Comparison of ENCODE assay signal across 10 cellular contexts in the genomic region with DNA sequence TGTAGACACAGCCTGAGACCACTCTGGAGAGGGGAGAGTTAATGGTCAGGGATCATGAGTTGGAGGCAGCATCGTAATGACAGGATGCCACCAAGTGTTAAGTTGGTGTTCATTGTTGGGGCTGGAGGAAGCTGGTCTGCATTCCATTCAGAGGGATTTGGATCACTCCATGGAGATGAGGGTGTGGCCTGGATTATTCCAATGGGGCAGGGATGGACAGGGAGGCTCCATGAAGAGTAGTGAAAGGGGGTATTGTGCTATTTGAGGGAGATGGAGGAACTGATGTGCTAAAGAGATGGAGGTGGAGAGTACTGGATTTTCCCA. TPM values are rescaled to one million over a fixed set of nuclear protein-coding genes. Genes with fewer than 3 reads are reported as not detected.
A peak's percentile ranks its signal among the peaks of the same experiment; 100 is the strongest.
DNase-seq lines count a peak whose midpoint lies in the region; ATAC-seq and TF ChIP-seq lines count a peak whose summit lies in the region.
"Had no signal": no experiment of that assay in that cellular context is flagged by ENCODE, and none has a peak within 500 bp of the region (broad histone marks: within the 10 kb centered on the region; RNA-seq: fewer than 3 reads in every experiment).

No MANE protein-coding gene starts in this region.

- H3K27ac Mint-ChIP-seq in brain: peak overlapping the region; percentile 64 to 93 (median 81)

- TF ChIP-seq CTCF in HCT116 (IDR thresholded peaks at IDR 0.05 in 2 of 3, conservative IDR thresholded peaks at IDR 0.05 in 1 of 3; ENCODE audit: borderline replicate concordance in 1 of 3, insufficient read depth in 1 of 3, low read depth in 2 of 3, low read length in 2 of 3) (no peak), brain (conservative IDR thresholded peaks at IDR 0.05) (no peak), dorsolateral prefrontal cortex (IDR thresholded peaks at IDR 0.05 in 54 of 56, conservative IDR thresholded peaks at IDR 0.05 in 2 of 56; ENCODE audit: low read depth in 1 of 56, partially characterized antibody in 56 of 56) (no peak)

- no peaks in the 10 kb centered on the region for H3K79me2 ChIP-seq in HCT116 (ENCODE audit: insufficient read depth, low read length)

- H4K20me1 ChIP-seq in HCT116 (ENCODE audit: insufficient read depth): no peaks in the 10 kb centered on the region

- no peaks in the 10 kb centered on the region for H3K9me2 ChIP-seq in HCT116 (ENCODE audit: insufficient read depth)

- TF ChIP-seq RAD21 in HCT116 (IDR thresholded peaks at IDR 0.05; ENCODE audit: low read depth): peak; percentile 25; the same call in 1 of the 2 replicates

- H3K4me2 ChIP-seq in HCT116 (ENCODE audit: low read length): peak overlapping the region; percentile 39

- H3K36me3 ChIP-seq in HCT116 (ENCODE audit: control insufficient read depth in 1 of 2, insufficient read depth in 2 of 2, low read length in 2 of 2): peaks cover 3 to 27% of the 10 kb centered on the region in 2 experiments; a peak in 2 of 4 replicates

- H3K27me3 Mint-ChIP-seq in brain: no peaks in the 10 kb centered on the region

- intact Hi-C loops in HCT116 (cut with micrococcal nuclease): no loop called here
- intact Hi-C loops in left colon (cut with DNase I, micrococcal nuclease): no loop called here
- intact Hi-C loops in dorsolateral prefrontal cortex (cut with DNase I): no loop called here

- H3K4me1 Mint-ChIP-seq in brain: peaks cover 18% of the 10 kb centered on the region

- DNase-seq in AG20443 (ENCODE audit: low spot score): peak; percentile 92
- DNase-seq in HCT116 (ENCODE audit: low read depth, low spot score): no peak
- DNase-seq in left colon: no peak
- DNase-seq in cortex of kidney (lab: John Stamatoyannopoulos, UW): no peak
- DNase-seq in dorsolateral prefrontal cortex: no peak
- no peak for DNase-seq in HuH-7 (ENCODE audit: low spot score)
- DNase-seq: GDM1, stomach had no signal

- peak; percentile 72 for ATAC-seq in HCT116
- peak; percentile 40 for ATAC-seq in left colon
- no peak for ATAC-seq in HG03565 (IDR thresholded peaks at IDR 0.05; ENCODE audit: unreplicated experiment)

- RAD21 ChIA-PET in HCT116 (lab: Charles Lee; ENCODE audit: low non-redundant PET in 1 of 2, low total read pairs in 2 of 2, uncharacterized antibody in 2 of 2, unreplicated experiment in 2 of 2): no interaction called here

- H3K9me3 ChIP-seq in HCT116 (ENCODE audit: control insufficient read depth in 1 of 2, insufficient read depth in 1 of 2, low read depth in 1 of 2, low read length in 2 of 2): no peaks in the 10 kb centered on the region
- H3K9me3 ChIP-seq: stomach had no signal

- peak overlapping the region; percentile 1; the same call in 1 of the 2 replicates for H3K27ac ChIP-seq in HCT116 (ENCODE audit: low read depth, low read length)
- peak overlapping the region in 1 of 59 donors; percentile 53 for H3K27ac ChIP-seq in dorsolateral prefrontal cortex
- H3K27ac ChIP-seq: stomach had no signal

- H3K27me3 ChIP-seq in HCT116 (ENCODE audit: insufficient read depth, low read length) (no peaks in the 10 kb centered on the region), dorsolateral prefrontal cortex (no peaks in the 10 kb centered on the region)

- peaks cover 0 to 2% (median 0%) of the 10 kb centered on the region in 5 experiments for H3K9me3 Mint-ChIP-seq in brain

- H3K4me3 Mint-ChIP-seq in brain: peak overlapping the region; percentile 3 to 57 (median 10)

- no peak for TF ChIP-seq POLR2A in HCT116 (IDR thresholded peaks at IDR 0.05; ENCODE audit: borderline replicate concordance, extremely low read depth, insufficient read depth, insufficient read length)

- CTCF ChIA-PET in HCT116 (lab: Charles Lee): no interaction called here

- POLR2A ChIA-PET in HCT116 (lab: Charles Lee): no interaction called here

- peaks cover 7 to 18% of the 10 kb centered on the region in 2 experiments; a peak in 3 of 4 replicates for H3K4me1 ChIP-seq in HCT116 (ENCODE audit: control insufficient read depth in 1 of 2, insufficient read depth in 2 of 2, low read length in 2 of 2)

- H3K4me3 ChIP-seq in HCT116 (replicated peaks in 1 of 2; ENCODE audit: low read depth in 1 of 2, low read length in 2 of 2): no peak overlapping the region
- no peak overlapping the region for H3K4me3 ChIP-seq in dorsolateral prefrontal cortex
- H3K4me3 ChIP-seq: stomach had no signal

- no peak overlapping the region for H2AFZ ChIP-seq in HCT116 (ENCODE audit: low read depth, low read length, poor library complexity, severe bottlenecking)

- peaks cover 23% of the 10 kb centered on the region for H3K36me3 Mint-ChIP-seq in brain

- no peak overlapping the region for H3K9ac ChIP-seq in HCT116 (ENCODE audit: low read length)

- no TSS peak for BruUV-seq in HCT116 (replicated peaks; lab: Mats Ljungman, UMichigan)

TF ChIP-seq in HCT116, 20 proteins besides CTCF, POLR2A, EP300 and RAD21:
- no peak for TF ChIP-seq POLR2AphosphoS5 (IDR thresholded peaks at IDR 0.05; ENCODE audit: low read depth, low read length)
- TF ChIP-seq, protein P1, sequence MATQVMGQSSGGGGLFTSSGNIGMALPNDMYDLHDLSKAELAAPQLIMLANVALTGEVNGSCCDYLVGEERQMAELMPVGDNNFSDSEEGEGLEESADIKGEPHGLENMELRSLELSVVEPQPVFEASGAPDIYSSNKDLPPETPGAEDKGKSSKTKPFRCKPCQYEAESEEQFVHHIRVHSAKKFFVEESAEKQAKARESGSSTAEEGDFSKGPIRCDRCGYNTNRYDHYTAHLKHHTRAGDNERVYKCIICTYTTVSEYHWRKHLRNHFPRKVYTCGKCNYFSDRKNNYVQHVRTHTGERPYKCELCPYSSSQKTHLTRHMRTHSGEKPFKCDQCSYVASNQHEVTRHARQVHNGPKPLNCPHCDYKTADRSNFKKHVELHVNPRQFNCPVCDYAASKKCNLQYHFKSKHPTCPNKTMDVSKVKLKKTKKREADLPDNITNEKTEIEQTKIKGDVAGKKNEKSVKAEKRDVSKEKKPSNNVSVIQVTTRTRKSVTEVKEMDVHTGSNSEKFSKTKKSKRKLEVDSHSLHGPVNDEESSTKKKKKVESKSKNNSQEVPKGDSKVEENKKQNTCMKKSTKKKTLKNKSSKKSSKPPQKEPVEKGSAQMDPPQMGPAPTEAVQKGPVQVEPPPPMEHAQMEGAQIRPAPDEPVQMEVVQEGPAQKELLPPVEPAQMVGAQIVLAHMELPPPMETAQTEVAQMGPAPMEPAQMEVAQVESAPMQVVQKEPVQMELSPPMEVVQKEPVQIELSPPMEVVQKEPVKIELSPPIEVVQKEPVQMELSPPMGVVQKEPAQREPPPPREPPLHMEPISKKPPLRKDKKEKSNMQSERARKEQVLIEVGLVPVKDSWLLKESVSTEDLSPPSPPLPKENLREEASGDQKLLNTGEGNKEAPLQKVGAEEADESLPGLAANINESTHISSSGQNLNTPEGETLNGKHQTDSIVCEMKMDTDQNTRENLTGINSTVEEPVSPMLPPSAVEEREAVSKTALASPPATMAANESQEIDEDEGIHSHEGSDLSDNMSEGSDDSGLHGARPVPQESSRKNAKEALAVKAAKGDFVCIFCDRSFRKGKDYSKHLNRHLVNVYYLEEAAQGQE (IDR thresholded peaks at IDR 0.05; ENCODE audit: low read depth): no peak
- no peak for TF ChIP-seq ZFX (IDR thresholded peaks at IDR 0.05)

RNA-seq across cellular contexts. Expression of a gene that starts 1.1 kb away (rescaled TPM):
- 18.2 TPM for total RNA-seq in HCT116 (2021; ENCODE audit: unreplicated experiment)
- polyA plus RNA-seq in HCT116 (2012): 7.2 and 11.4 TPM in 2 replicates
- 1.1 TPM for polyA plus RNA-seq in brain (ENCODE audit: insufficient read depth, low read depth, low replicate concordance)
- total RNA-seq in left colon: 1 to 10 TPM; 3.2 to 3.9 TPM
- 1 to 10 TPM in 92 of 120 experiments, under 1 TPM in 10, not detected in 18; 0.54 to 7.7 (median 1.9) TPM for total RNA-seq in dorsolateral prefrontal cortex

RNA-seq across cellular contexts. Expression of a gene that starts 13.5 kb away (rescaled TPM):
- total RNA-seq in HCT116 (2021; ENCODE audit: unreplicated experiment): 14.6 TPM
- 11.7 and 13.0 TPM in 2 replicates for polyA plus RNA-seq in HCT116 (2012)
- polyA plus RNA-seq in brain (ENCODE audit: insufficient read depth, low read depth, low replicate concordance): 8.1 TPM
- 10 to 100 TPM; 11.4 to 11.8 TPM for total RNA-seq in left colon
- total RNA-seq in dorsolateral prefrontal cortex: 10 to 100 TPM in 116 of 120 experiments, 1 to 10 TPM in 4; 5.9 to 42.6 (median 21.4) TPM

RNA-seq across cellular contexts. Expression of a gene that starts 23.8 kb away (rescaled TPM):
- total RNA-seq in HCT116 (2021; ENCODE audit: unreplicated experiment) (90.4 TPM), left colon (10 to 100 TPM; 18.7 to 26.9 TPM), dorsolateral prefrontal cortex (10 to 100 TPM in 56 of 120 experiments, 1 to 10 TPM in 63, under 1 TPM in 1; 0.83 to 23.4 (median 9.7) TPM)
- polyA plus RNA-seq in HCT116 (2012): 49.3 and 53.4 TPM in 2 replicates
- 3.1 TPM for polyA plus RNA-seq in brain (ENCODE audit: insufficient read depth, low read depth, low replicate concordance)

RNA-seq across cellular contexts. Expression of a gene that starts 27.2 kb away (rescaled TPM):
- total RNA-seq in HCT116 (2021; ENCODE audit: unreplicated experiment) (432 TPM), left colon (100 to 1,000 TPM; 502 to 513 TPM), dorsolateral prefrontal cortex (10 to 100 TPM in 119 of 120 experiments, 1 to 10 TPM in 1; 6.1 to 85.5 (median 25.3) TPM)
- 496 and 580 TPM in 2 replicates for polyA plus RNA-seq in HCT116 (2012)
- polyA plus RNA-seq in brain (ENCODE audit: insufficient read depth, low read depth, low replicate concordance): 424 TPM

RNA-seq across cellular contexts. Expression of a gene that starts 32.0 kb away (rescaled TPM):
- 254 TPM for total RNA-seq in HCT116 (2021; ENCODE audit: unreplicated experiment)
- 165 and 178 TPM in 2 replicates for polyA plus RNA-seq in HCT116 (2012)
- polyA plus RNA-seq in brain (ENCODE audit: insufficient read depth, low read depth, low replicate concordance): 82.5 TPM
- total RNA-seq in left colon: 10 to 100 TPM; 35.3 to 58.1 TPM
- 10 to 100 TPM; 36.7 to 78.7 (median 56.4) TPM for total RNA-seq in dorsolateral prefrontal cortex
